ENCODE assay signal across 26 cellular contexts in the genomic region with DNA sequence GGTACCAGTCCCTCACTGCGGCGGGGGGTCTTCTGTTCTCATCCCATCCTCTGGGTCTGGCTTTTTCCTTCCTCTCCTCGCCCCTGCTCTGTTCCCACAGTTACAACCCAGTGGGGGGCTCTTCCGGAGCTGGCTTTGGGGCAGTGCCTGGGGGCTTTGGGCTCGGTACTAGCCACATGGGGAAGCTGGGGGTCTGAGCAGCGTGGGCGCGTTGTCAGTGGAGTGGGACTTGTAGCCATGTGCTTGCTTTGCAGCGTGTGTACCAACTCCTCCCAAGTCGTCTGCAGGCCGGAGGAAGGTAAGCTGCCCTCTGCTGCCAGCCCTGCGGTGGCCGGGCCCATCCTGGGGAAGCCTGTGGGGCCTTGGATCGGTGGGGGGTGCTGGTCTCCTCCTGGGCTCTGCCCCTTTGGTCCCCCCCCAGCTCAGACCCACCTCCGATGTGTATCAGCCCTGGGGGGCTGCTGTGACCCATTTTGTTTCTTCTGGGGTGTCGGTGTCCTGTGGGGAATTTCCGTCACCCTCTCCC. TPM values are rescaled to one million over a fixed set of nuclear protein-coding genes. Genes with fewer than 3 reads are reported as not detected.
"Had no signal": no experiment of that assay in that cellular context is flagged by ENCODE, and none has a peak within 500 bp of the region (broad histone marks: within the 10 kb centered on the region; RNA-seq: fewer than 3 reads in every experiment).

No MANE protein-coding gene starts in this region.

- H3K9me3 Mint-ChIP-seq: activated B cell treated with CpG ODN at 0.5 μM for 24 hours had no signal

- H3K27me3 Mint-ChIP-seq: activated B cell treated with CpG ODN at 0.5 μM for 24 hours; activated CD4-positive, alpha-beta T cell treated with anti-CD3 and anti-CD28 coated beads, Interleukin-2, amount 10 ng/mL, durations not matched to agents 24 days and 14 days; activated CD8-positive, alpha-beta memory T cell treated with anti-CD3 and anti-CD28 coated beads, Interleukin-2, amount 10 ng/mL, durations not matched to agents 7 days and 5 days; T-helper 17 cell had no signal

- H3K4me3 ChIP-seq: cardiac muscle cell, K562, SJSA1 had no signal

- H3K27ac Mint-ChIP-seq: activated B cell treated with CpG ODN at 0.5 μM for 24 hours; activated CD4-positive, alpha-beta T cell treated with anti-CD3 and anti-CD28 coated beads, Interleukin-2, amount 10 ng/mL, durations not matched to agents 24 days and 14 days; activated CD8-positive, alpha-beta memory T cell treated with anti-CD3 and anti-CD28 coated beads, Interleukin-2, amount 10 ng/mL, durations not matched to agents 7 days and 5 days; T-helper 17 cell had no signal

- ATAC-seq: activated CD8-positive, alpha-beta memory T cell treated with anti-CD3 and anti-CD28 coated beads, Interleukin-2, amount 10 ng/mL, durations not matched to agents 7 days and 5 days; activated naive CD4-positive, alpha-beta T cell treated with anti-CD3 and anti-CD28 coated beads, Interleukin-2, amount 50 U/mL, for 72 hours; activated T-cell treated with anti-CD3 and anti-CD28 coated beads, Interleukin-2, amount 50 U/mL, for 4 hours; K562; T-helper 17 cell had no signal

- H3K4me1 ChIP-seq: SJSA1 had no signal

- H3K36me3 ChIP-seq: brain microvascular endothelial cell, cardiac muscle cell, SJSA1 had no signal

- H3K4me1 Mint-ChIP-seq: activated B cell treated with CpG ODN at 0.5 μM for 24 hours; activated CD4-positive, alpha-beta T cell treated with anti-CD3 and anti-CD28 coated beads, Interleukin-2, amount 10 ng/mL, durations not matched to agents 24 days and 14 days; activated CD8-positive, alpha-beta memory T cell treated with anti-CD3 and anti-CD28 coated beads, Interleukin-2, amount 10 ng/mL, durations not matched to agents 7 days and 5 days had no signal

- DNase-seq: activated B cell treated with CpG ODN at 0.5 μM for 24 hours; activated CD4-positive, alpha-beta T cell treated with anti-CD3 and anti-CD28 coated beads for 1 hour; activated CD4-positive, alpha-beta T cell treated with anti-CD3 and anti-CD28 coated beads, Interleukin-2, amount 10 ng/mL, durations not matched to agents 24 days and 14 days; activated CD4-positive, alpha-beta T cell treated with anti-CD3 and anti-CD28 coated beads, Interleukin-2, amount 50 U/mL, for 48 hours; activated CD8-positive, alpha-beta memory T cell treated with anti-CD3 and anti-CD28 coated beads, Interleukin-2, amount 10 ng/mL, durations not matched to agents 7 days and 5 days; activated effector memory CD4-positive, alpha-beta T cell treated with anti-CD3 and anti-CD28 coated beads, Interleukin-2, amount 50 U/mL, for 16 hours; activated naive CD4-positive, alpha-beta T cell treated with Interleukin-2 at 50 U/mL for 16 hours; activated T-cell treated with anti-CD3 and anti-CD28 coated beads, Interleukin-2, amount 50 U/mL, for 4 hours; brain microvascular endothelial cell; Karpas-422; NCI-H1105; NCI-H1436; NCI-H1694 treated with DMSO at 0.1 percent for 48 hours; NCI-H2029 treated with DMSO at 0.1 percent for 48 hours; NCI-H510A treated with DMSO at 0.1 percent for 48 hours; NCI-H69; NK-92 treated with Interleukin-12 subunit alpha and Interleukin-12 subunit beta, amount 100 ng/mL, for 24 hours; OCI-M1; RPMI8226; SHP77; T-helper 17 cell; T-helper 9 cell had no signal

- H3K27me3 ChIP-seq: brain microvascular endothelial cell, cardiac muscle cell, SJSA1 had no signal

- H3K9me3 ChIP-seq: SJSA1 had no signal

- H3K36me3 Mint-ChIP-seq: activated CD8-positive, alpha-beta memory T cell treated with anti-CD3 and anti-CD28 coated beads, Interleukin-2, amount 10 ng/mL, durations not matched to agents 7 days and 5 days; activated naive CD4-positive, alpha-beta T cell treated with anti-CD3 and anti-CD28 coated beads, Interleukin-2, amount 50 U/mL, for 72 hours had no signal

- H3K27ac ChIP-seq: brain microvascular endothelial cell, cardiac muscle cell, SJSA1 had no signal

- H3K4me3 Mint-ChIP-seq: activated B cell treated with CpG ODN at 0.5 μM for 24 hours; activated CD4-positive, alpha-beta T cell treated with anti-CD3 and anti-CD28 coated beads, Interleukin-2, amount 10 ng/mL, durations not matched to agents 24 days and 14 days; activated CD8-positive, alpha-beta memory T cell treated with anti-CD3 and anti-CD28 coated beads, Interleukin-2, amount 10 ng/mL, durations not matched to agents 7 days and 5 days; activated T-cell treated with anti-CD3 and anti-CD28 coated beads, Interleukin-2, amount 50 U/mL, for 4 hours; T-helper 17 cell had no signal

RNA-seq across cellular contexts. Expression of a gene that starts 17.5 kb away (rescaled TPM):
- total RNA-seq: activated B cell treated with CpG ODN at 0.5 μM for 24 hours; activated CD4-positive, alpha-beta T cell treated with anti-CD3 and anti-CD28 coated beads, Interleukin-2, amount 10 ng/mL, durations not matched to agents 24 days and 14 days; activated CD8-positive, alpha-beta memory T cell treated with anti-CD3 and anti-CD28 coated beads, Interleukin-2, amount 10 ng/mL, durations not matched to agents 7 days and 5 days; activated naive CD4-positive, alpha-beta T cell treated with anti-CD3 and anti-CD28 coated beads, Interleukin-2, amount 50 U/mL, for 72 hours; SJSA1; T-helper 17 cell had no signal
- polyA plus RNA-seq: cardiac muscle cell had no signal

RNA-seq across cellular contexts. Expression of a gene that starts 55.7 kb away (rescaled TPM):
- total RNA-seq: activated B cell treated with CpG ODN at 0.5 μM for 24 hours; activated CD4-positive, alpha-beta T cell treated with anti-CD3 and anti-CD28 coated beads, Interleukin-2, amount 10 ng/mL, durations not matched to agents 24 days and 14 days; activated CD8-positive, alpha-beta memory T cell treated with anti-CD3 and anti-CD28 coated beads, Interleukin-2, amount 10 ng/mL, durations not matched to agents 7 days and 5 days; activated naive CD4-positive, alpha-beta T cell treated with anti-CD3 and anti-CD28 coated beads, Interleukin-2, amount 50 U/mL, for 72 hours; cardiac muscle cell; K562; SJSA1; T-helper 17 cell had no signal
- polyA plus RNA-seq: cardiac muscle cell, K562 had no signal
